Comparison of ENCODE assay signal across 8 cellular contexts in genomic region chr17:75504347-75505151, GRCh38. TPM values are rescaled to one million over a fixed set of nuclear protein-coding genes. Genes with fewer than 3 reads are reported as not detected.
A peak's percentile ranks its signal among the peaks of the same experiment; 100 is the strongest.
DNase-seq lines count a peak whose midpoint lies in the region; ATAC-seq and TF ChIP-seq lines count a peak whose summit lies in the region.

No MANE protein-coding gene starts in this region.

- DNase-seq in AG04450 (ENCODE audit: low read depth, low spot score) (no peak), GM13977 (ENCODE audit: low spot score) (peak; percentile 87), SK-N-SH (peak; percentile 86), mammary epithelial cell (peak; percentile 13), mesothelial cell of epicardium (ENCODE audit: low spot score in 2 of 2, unreplicated experiment in 2 of 2) (no peak), retina (no peak)

- H2AFZ ChIP-seq in SK-N-SH (ENCODE audit: low read depth) (no peak overlapping the region), mammary epithelial cell (ENCODE audit: low read depth, low read length) (no peak overlapping the region)

- no peaks in the 10 kb centered on the region for H3K27me3 ChIP-seq in AG04450 (ENCODE audit: control insufficient read depth, insufficient read depth, low read length)
- H3K27me3 ChIP-seq in SK-N-SH (ENCODE audit: insufficient read depth) = no peaks in the 10 kb centered on the region
- H3K27me3 ChIP-seq in mammary epithelial cell (ENCODE audit: insufficient read depth, low read length) = no peaks in the 10 kb centered on the region

- no peaks in the 10 kb centered on the region for H3K9me3 Mint-ChIP-seq in mesothelial cell of epicardium

- no peak overlapping the region for H3K4me3 Mint-ChIP-seq in mesothelial cell of epicardium

- H3K79me2 ChIP-seq in SK-N-SH (ENCODE audit: insufficient read depth) (no peaks in the 10 kb centered on the region), mammary epithelial cell (ENCODE audit: insufficient read depth, low read length) (no peaks in the 10 kb centered on the region)

- no peaks in the 10 kb centered on the region; the same call in 1 of the 2 replicates for H3K9me3 ChIP-seq in AG04450 (ENCODE audit: control insufficient read depth, insufficient read depth, low read length)
- no peaks in the 10 kb centered on the region for H3K9me3 ChIP-seq in SK-N-SH
- no peaks in the 10 kb centered on the region for H3K9me3 ChIP-seq in mammary epithelial cell (replicated peaks; ENCODE audit: insufficient read depth, low read length)

- no peaks in the 10 kb centered on the region for H3K9me2 ChIP-seq in SK-N-SH

- dilution Hi-C loops in mammary epithelial cell (cut with HindIII; ENCODE audit: low sequenced_read_pairs) = no loop called here

- no peak overlapping the region for H3K9ac ChIP-seq in SK-N-SH
- H3K9ac ChIP-seq in mammary epithelial cell (ENCODE audit: insufficient read depth, low read length) = no peak overlapping the region

- WGBS in SK-N-SH (ENCODE audit: low lambda C conversion rate) = 85% methylated on average over 29 of the region's 32 CpGs
- 89% methylated on average over 5 of the region's 32 CpGs for WGBS in mammary epithelial cell (ENCODE audit: low coverage, missing lambda C conversion rate)

- H4K20me1 ChIP-seq in SK-N-SH (ENCODE audit: insufficient read depth) (peaks cover 17% of the 10 kb centered on the region; the same call in 1 of the 2 replicates), mammary epithelial cell (ENCODE audit: insufficient read depth, low read length) (no peaks in the 10 kb centered on the region)

- TF ChIP-seq EP300 in SK-N-SH (IDR thresholded peaks at IDR 0.05; ENCODE audit: borderline replicate concordance in 1 of 2, low read depth in 1 of 2, low read length in 1 of 2) = no peak

- no peak overlapping the region for H3K4me2 ChIP-seq in SK-N-SH
- no peak overlapping the region for H3K4me2 ChIP-seq in mammary epithelial cell (ENCODE audit: insufficient read depth, low read depth, low read length)

- H3K4me3 ChIP-seq in AG04450 (ENCODE audit: low read depth, low read length) = no peak overlapping the region
- H3K4me3 ChIP-seq in SK-N-SH (ENCODE audit: low read depth in 2 of 2, low read length in 1 of 2) = no peak overlapping the region
- H3K4me3 ChIP-seq in mammary epithelial cell (replicated peaks in 1 of 3; ENCODE audit: insufficient read depth in 1 of 3, low read depth in 2 of 3, low read length in 3 of 3) = no peak overlapping the region

- no peaks in the 10 kb centered on the region for H3F3A ChIP-seq in SK-N-SH (replicated peaks; ENCODE audit: insufficient read depth)

- no peaks in the 10 kb centered on the region for H3K27me3 Mint-ChIP-seq in mesothelial cell of epicardium (ENCODE audit: low read depth)

- H3K36me3 Mint-ChIP-seq in mesothelial cell of epicardium = peaks cover 8% of the 10 kb centered on the region

- no peak for ATAC-seq in GM21515 (IDR thresholded peaks at IDR 0.05; ENCODE audit: unreplicated experiment)
- ATAC-seq in HG03439 (IDR thresholded peaks at IDR 0.05; ENCODE audit: unreplicated experiment) = no peak

- H3K27ac ChIP-seq in AG04450 (ENCODE audit: low read depth, low read length) (no peak overlapping the region), SK-N-SH (ENCODE audit: low read depth in 2 of 2, low read length in 1 of 2) (no peak overlapping the region), mammary epithelial cell (ENCODE audit: insufficient read depth, low read depth, low read length) (no peak overlapping the region)

- H3K36me3 ChIP-seq in SK-N-SH (replicated peaks in 1 of 2; ENCODE audit: control insufficient read depth in 1 of 2, insufficient read depth in 2 of 2, low read length in 1 of 2) (peaks cover 8 to 58% of the 10 kb centered on the region in 2 experiments), mammary epithelial cell (ENCODE audit: insufficient read depth, low read length) (peaks cover 4% of the 10 kb centered on the region)

- H3K4me1 ChIP-seq in SK-N-SH (ENCODE audit: control insufficient read depth in 1 of 2, insufficient read depth in 2 of 2, low read depth in 1 of 2, low read length in 1 of 2) (peaks cover 6% of the 10 kb centered on the region in 2 experiments; a peak in 1 of 4 replicates), mammary epithelial cell (ENCODE audit: insufficient read depth, low read length) (no peaks in the 10 kb centered on the region)

- H3K4me1 Mint-ChIP-seq in mesothelial cell of epicardium = peaks cover 19% of the 10 kb centered on the region

- POLR2A ChIA-PET in AG04450 (lab: Yijun Ruan, JAX) = no interaction called here
- POLR2A ChIA-PET in SK-N-SH (lab: Yijun Ruan, JAX) = interaction anchor here (0.5 kb wide), 1 partner anchor 75 kb away, joined by 3 read pairs; no protein-coding TSS in a partner anchor

- in situ Hi-C loops in GM13977 (cut with MboI; ENCODE audit: low pct_unique_long_range_greater_than_20kb, low sequenced_read_pairs, unreplicated experiment) = no loop called here
- in situ Hi-C loops in mammary epithelial cell (cut with MboI; ENCODE audit: low sequenced_read_pairs in 2 of 2) = no loop called here

- TF ChIP-seq RAD21 in SK-N-SH (IDR thresholded peaks at IDR 0.05; ENCODE audit: low read length) = peak; percentile 49

- TF ChIP-seq CTCF in AG04450 (IDR thresholded peaks at IDR 0.05; ENCODE audit: low read depth, low read length) (peak; percentile 52), GM13977 (IDR thresholded peaks at IDR 0.05; ENCODE audit: extremely low read depth, insufficient read depth, missing control alignments) (peak; percentile 89), SK-N-SH (IDR thresholded peaks at IDR 0.05) (peak; percentile 67), mammary epithelial cell (conservative IDR thresholded peaks at IDR 0.05 in 1 of 2, IDR thresholded peaks at IDR 0.05 in 1 of 2; ENCODE audit: extremely low read depth in 1 of 2, insufficient read depth in 1 of 2, low read depth in 1 of 2, low read length in 2 of 2) (peak; percentile 57 to 78), mesothelial cell of epicardium (IDR thresholded peaks at IDR 0.05; ENCODE audit: unreplicated experiment) (peak; percentile 36)

- CTCF ChIA-PET in AG04450 (lab: Charles Lee) = interaction anchor here (1.1 kb wide), 1 partner anchor 12 kb away, joined by 3 read pairs; the partner anchor contains the start of gene TSEN54
- CTCF ChIA-PET in SK-N-SH (lab: Yijun Ruan, JAX) = interaction anchor here (0.6 to 5.6 kb wide), 15 partner anchors 8 to 163 kb away, joined by 3 to 37 read pairs (median 4); partner anchors contain the start of genes RECQL5, SAP30BP and TSEN54
- CTCF ChIA-PET in mammary epithelial cell (lab: Charles Lee; ENCODE audit: low non-redundant PET) = no interaction called here

- BruUV-seq in mammary epithelial cell (replicated peaks; lab: Mats Ljungman, UMichigan) = no TSS peak

- H3K27ac Mint-ChIP-seq in mesothelial cell of epicardium = no peak overlapping the region

- intact Hi-C loops in mammary epithelial cell (cut with micrococcal nuclease) = loop anchor here (1.0 kb wide), 1 partner anchor 85 kb away; no protein-coding TSS in a partner anchor

TF ChIP-seq in SK-N-SH, 30 proteins besides CTCF, POLR2A, EP300 and RAD21:
- TF ChIP-seq SMC3 (IDR thresholded peaks at IDR 0.05; ENCODE audit: low read depth, low read length) (peak; percentile 53), FOSL2 (IDR thresholded peaks at IDR 0.05; ENCODE audit: borderline replicate concordance, low read depth) (no peak)

RNA-seq across cellular contexts. Expression of gene CASKIN2, which starts 10.8 kb away (rescaled TPM):
- 1.9 and 2.8 TPM in 2 replicates for polyA plus RNA-seq in AG04450 (2011; rRNA removed)
- 7.0 and 7.4 TPM in 2 replicates for polyA minus RNA-seq in AG04450 (2011; rRNA and poly(A)+ RNA removed)
- 5.2 and 6.5 TPM in 2 replicates for polyA plus RNA-seq in SK-N-SH (2012; rRNA removed)
- polyA plus RNA-seq in SK-N-SH (2012; cell fraction: cytosol; rRNA removed) = 2.3 and 4.5 TPM in 2 replicates
- polyA plus RNA-seq in SK-N-SH (2012; cell fraction: nucleus; rRNA removed) = 18.8 and 32.9 TPM in 2 replicates
- 10 to 100 TPM; 10.5 to 22.1 TPM for total RNA-seq in mammary epithelial cell
- 6.6 TPM for polyA plus RNA-seq in mammary epithelial cell
- 7.0 TPM for polyA minus RNA-seq in mammary epithelial cell
- 37.4 to 39.2 TPM (median 37.4 TPM) in 3 replicates for total RNA-seq in mesothelial cell of epicardium

RNA-seq across cellular contexts. Expression of gene TSEN54, which starts 11.8 kb away (rescaled TPM):
- polyA plus RNA-seq in AG04450 (2011; rRNA removed) (8.8 and 10.9 TPM in 2 replicates), SK-N-SH (2012; rRNA removed) (29.8 and 37.7 TPM in 2 replicates), mammary epithelial cell (24.1 TPM)
- 9.4 and 10.8 TPM in 2 replicates for polyA minus RNA-seq in AG04450 (2011; rRNA and poly(A)+ RNA removed)
- polyA plus RNA-seq in SK-N-SH (2012; cell fraction: cytosol; rRNA removed) = 14.2 and 21.1 TPM in 2 replicates
- polyA plus RNA-seq in SK-N-SH (2012; cell fraction: nucleus; rRNA removed) = 85.0 and 113 TPM in 2 replicates
- total RNA-seq in mammary epithelial cell (10 to 100 TPM; 10.2 to 19.6 TPM), mesothelial cell of epicardium (27.2 to 31.8 TPM (median 31.8 TPM) in 3 replicates)
- 12.5 TPM for polyA minus RNA-seq in mammary epithelial cell

RNA-seq across cellular contexts. Expression of gene LLGL2, which starts 20.9 kb away (rescaled TPM):
- polyA plus RNA-seq in AG04450 (2011; rRNA removed) (0.19 and 0.24 TPM in 2 replicates), SK-N-SH (2012; rRNA removed) (4.4 and 6.7 TPM in 2 replicates), mammary epithelial cell (15.4 TPM)
- 0.69 TPM in 1 of 2 replicates, not detected in the other for polyA minus RNA-seq in AG04450 (2011; rRNA and poly(A)+ RNA removed)
- 1.7 and 3.1 TPM in 2 replicates for polyA plus RNA-seq in SK-N-SH (2012; cell fraction: cytosol; rRNA removed)
- polyA plus RNA-seq in SK-N-SH (2012; cell fraction: nucleus; rRNA removed) = 14.0 and 23.1 TPM in 2 replicates
- total RNA-seq in mammary epithelial cell (10 to 100 TPM; 22.3 to 25.7 TPM), mesothelial cell of epicardium (29.8 to 33.1 TPM (median 31.9 TPM) in 3 replicates)
- polyA minus RNA-seq in mammary epithelial cell = 11.0 TPM

RNA-seq across cellular contexts. Expression of gene TMEM94, which starts 48.1 kb away (rescaled TPM):
- polyA plus RNA-seq in AG04450 (2011; rRNA removed) (14.8 and 23.2 TPM in 2 replicates), SK-N-SH (2012; rRNA removed) (68.0 and 89.9 TPM in 2 replicates), mammary epithelial cell (30.7 TPM)
- polyA minus RNA-seq in AG04450 (2011; rRNA and poly(A)+ RNA removed) = 31.6 and 51.2 TPM in 2 replicates
- polyA plus RNA-seq in SK-N-SH (2012; cell fraction: cytosol; rRNA removed) = 20.5 and 37.3 TPM in 2 replicates
- 318 and 375 TPM in 2 replicates for polyA plus RNA-seq in SK-N-SH (2012; cell fraction: nucleus; rRNA removed)
- total RNA-seq in mammary epithelial cell (10 to 100 TPM; 23.0 to 42.3 TPM), mesothelial cell of epicardium (126 to 130 TPM (median 126 TPM) in 3 replicates)
- 161 TPM for polyA minus RNA-seq in mammary epithelial cell

Comparison
In these comparisons a context has a peak if more than half of its experiments do, and no peak if none do; other contexts are left out.
1. DNase-seq: peak in GM13977 (single experiment), SK-N-SH (single experiment) and mammary epithelial cell (single experiment); none in AG04450 (single experiment), mesothelial cell of epicardium (0 of 2) and retina (single experiment).
2. CTCF ChIP-seq: peak in every context shown above with its lines; median percentile 89 in GM13977; 68 in mammary epithelial cell; 67 in SK-N-SH; 52 in AG04450; 36 in mesothelial cell of epicardium.